In the genomic region with DNA sequence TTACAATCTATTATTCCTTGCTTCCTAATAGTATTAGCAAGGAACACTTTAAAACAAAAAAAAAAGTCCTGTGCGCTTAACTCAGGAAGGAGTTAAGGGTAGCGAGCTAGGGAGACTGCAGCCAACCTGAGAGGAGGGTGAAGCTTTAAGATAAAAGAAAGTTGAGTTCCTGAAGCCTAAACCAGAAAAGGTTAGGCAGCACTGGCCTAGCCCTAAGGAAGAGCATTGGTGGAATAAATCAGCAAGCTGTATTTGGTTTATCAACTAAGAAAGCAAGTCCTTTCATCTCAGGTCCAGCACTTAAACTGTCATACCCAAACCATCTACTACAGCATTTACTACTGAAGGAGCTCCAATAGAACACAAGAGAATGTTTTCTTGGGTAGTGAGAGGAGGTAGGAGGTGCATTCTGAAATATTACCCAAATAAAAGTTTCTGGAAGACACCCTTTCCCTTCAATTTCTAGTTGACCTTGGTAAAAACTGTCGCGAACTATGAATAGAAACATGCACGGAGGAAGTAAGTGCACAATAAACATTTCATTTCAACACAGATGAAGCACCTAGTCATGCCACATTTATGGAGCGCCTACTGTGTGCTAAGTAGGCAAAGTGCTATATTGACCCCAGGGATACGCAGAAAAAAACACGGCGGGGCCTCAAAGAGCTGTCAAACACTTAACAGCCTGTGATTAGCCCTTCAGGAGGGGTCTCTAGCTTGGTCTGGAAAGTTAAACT, we compare ENCODE assay signal across 8 cellular contexts. TPM values are rescaled to one million over a fixed set of nuclear protein-coding genes. Genes with fewer than 3 reads are reported as not detected.
DNase-seq lines count a peak whose midpoint lies in the region; ATAC-seq and TF ChIP-seq lines count a peak whose summit lies in the region.

No MANE protein-coding gene starts in this region.

- ATAC-seq in HG02884 (IDR thresholded peaks at IDR 0.05; ENCODE audit: unreplicated experiment) (peak; percentile 0), body of pancreas (no peak), HG03196 (IDR thresholded peaks at IDR 0.05; ENCODE audit: unreplicated experiment) (no peak)

- no peak overlapping the region for H3K23ac ChIP-seq in mesenchymal stem cell (ENCODE audit: low read length in 2 of 2)

- no peak overlapping the region for H2BK12ac ChIP-seq in mesenchymal stem cell (ENCODE audit: low read length in 2 of 2)

- H4K91ac ChIP-seq in mesenchymal stem cell (ENCODE audit: low read length): no peak overlapping the region

- H2BK120ac ChIP-seq in mesenchymal stem cell (ENCODE audit: low read depth, low read length): no peak overlapping the region

- H3K4me1 ChIP-seq in body of pancreas: peaks cover 19% of the 10 kb centered on the region
- H3K4me1 ChIP-seq in mesenchymal stem cell (ENCODE audit: control insufficient read depth, insufficient read depth, low read depth, low read length): peaks cover 1% of the 10 kb centered on the region

- peak overlapping the region; percentile 86 for H3K4me2 ChIP-seq in mesenchymal stem cell (ENCODE audit: low read length, poor library complexity, severe bottlenecking)

- H3K9me3 ChIP-seq in body of pancreas (no peaks in the 10 kb centered on the region), mesenchymal stem cell (ENCODE audit: control insufficient read depth, low read length) (no peaks in the 10 kb centered on the region)

- peak overlapping the region in 1 of 2 experiments; percentile 73 for H3K4ac ChIP-seq in mesenchymal stem cell (ENCODE audit: low read depth in 1 of 2, low read length in 2 of 2)

- H3K79me1 ChIP-seq in mesenchymal stem cell (replicated peaks; ENCODE audit: low read length, poor library complexity, severe bottlenecking): peaks cover 12% of the 10 kb centered on the region

- H2BK15ac ChIP-seq in mesenchymal stem cell (ENCODE audit: low read depth, poor library complexity, severe bottlenecking): no peak overlapping the region

- peak overlapping the region in 1 of 2 experiments; percentile 18 for H3K14ac ChIP-seq in mesenchymal stem cell (ENCODE audit: low read length in 2 of 2)

- 21 to 23% methylated on average over 9 of the region's 9 CpGs for WGBS in body of pancreas, 2 donors
- WGBS in mesenchymal stem cell: 51% methylated on average over 9 of the region's 9 CpGs

- H3K27me3 ChIP-seq in body of pancreas: no peaks in the 10 kb centered on the region
- no peaks in the 10 kb centered on the region for H3K27me3 ChIP-seq in mesenchymal stem cell (ENCODE audit: control insufficient read depth in 1 of 2, insufficient read depth in 1 of 2, low read length in 2 of 2)

- CTCF ChIA-PET in AG04449 (lab: Yijun Ruan, JAX): interaction anchor here (0.6 to 11.6 kb wide), 6 partner anchors 9 to 623 kb away, joined by 3 to 78 read pairs (median 4); partner anchors contain the start of gene CDC73

- H2AK5ac ChIP-seq in mesenchymal stem cell (ENCODE audit: low read length, severe bottlenecking): no peak overlapping the region

- peak overlapping the region; percentile 97 for H3K9ac ChIP-seq in mesenchymal stem cell (ENCODE audit: low read length)

- H3K27ac ChIP-seq in body of pancreas: peak overlapping the region; percentile 83 to 90 (median 87)
- H3K27ac ChIP-seq in mesenchymal stem cell (ENCODE audit: low read length, poor library complexity, severe bottlenecking): peak overlapping the region; percentile 80

- no peak overlapping the region for H4K8ac ChIP-seq in mesenchymal stem cell (ENCODE audit: low read length)

- no peak overlapping the region for H2BK5ac ChIP-seq in mesenchymal stem cell (ENCODE audit: low read depth, low read length, poor library complexity, severe bottlenecking)

- H3K36me3 ChIP-seq in body of pancreas (replicated peaks in 1 of 2; ENCODE audit: insufficient read depth in 1 of 2, low read depth in 2 of 2): peaks cover 0 to 4% of the 10 kb centered on the region in 2 donors
- peaks cover 10 to 19% of the 10 kb centered on the region in 2 experiments for H3K36me3 ChIP-seq in mesenchymal stem cell (ENCODE audit: control insufficient read depth in 1 of 2, insufficient read depth in 2 of 2, low read depth in 1 of 2, low read length in 2 of 2)

- peak overlapping the region in 1 of 2 experiments; percentile 73 for H3K18ac ChIP-seq in mesenchymal stem cell (ENCODE audit: low read depth in 1 of 2, low read length in 2 of 2)

- DNase-seq in AG04449 (ENCODE audit: low read depth, low spot score): no peak
- no peak for DNase-seq in body of pancreas
- peak; percentile 27 for DNase-seq in mesenchymal stem cell
- DNase-seq in DMS153 (lab: John Stamatoyannopoulos, UW): no peak
- DNase-seq in GF-D8 (lab: John Stamatoyannopoulos, UW): no peak
- no peak for DNase-seq in stimulated activated CD4-positive, alpha-beta T cell treated with anti-CD3 and anti-CD28 coated beads, Interleukin-1b, Interleukin-23, amount 100 ng/mL, for 48 hours

- POLR2A ChIA-PET in AG04449 (lab: Yijun Ruan, JAX): interaction anchor here (0.6 to 2.2 kb wide), 4 partner anchors 12 to 52 kb away, joined by 3 to 24 read pairs (median 12); partner anchors contain the start of genes CDC73, RO60 and UCHL5

- intact Hi-C loops in body of pancreas (cut with DNase I): no loop called here

- TF ChIP-seq POLR2A in body of pancreas (IDR thresholded peaks at IDR 0.05): no peak

- TF ChIP-seq CTCF in AG04449 (IDR thresholded peaks at IDR 0.05; ENCODE audit: insufficient read depth, low read length, missing control alignments) (no peak), body of pancreas (IDR thresholded peaks at IDR 0.05) (no peak)

- H3K4me3 ChIP-seq in AG04449 (ENCODE audit: low read depth, low read length) (peak overlapping the region; percentile 75), body of pancreas (peak overlapping the region; percentile 81 to 85), mesenchymal stem cell (ENCODE audit: insufficient read depth in 1 of 2, low read depth in 1 of 2, low read length in 2 of 2) (peak overlapping the region; percentile 66 to 95)

- H2AFZ ChIP-seq in mesenchymal stem cell (ENCODE audit: low read depth, low read length): peak overlapping the region; percentile 76

RNA-seq across cellular contexts. Expression of gene GLRX2, which starts 1.3 kb away (rescaled TPM):
- total RNA-seq in body of pancreas: 1 to 10 TPM; 1.3 to 2.6 TPM
- 28.8 TPM for polyA plus RNA-seq in mesenchymal stem cell (2013, experiment 1 of 2)
- 29.9 TPM for polyA plus RNA-seq in mesenchymal stem cell (2013, experiment 2 of 2)

RNA-seq across cellular contexts. Expression of gene CDC73, which starts 17.9 kb away (rescaled TPM):
- 10 to 100 TPM; 22.6 to 37.9 TPM for total RNA-seq in body of pancreas
- 24.8 TPM for polyA plus RNA-seq in mesenchymal stem cell (2013, experiment 1 of 2)
- polyA plus RNA-seq in mesenchymal stem cell (2013, experiment 2 of 2): 25.1 TPM

RNA-seq across cellular contexts. Expression of gene RO60, which starts 44.5 kb away (rescaled TPM):
- total RNA-seq in body of pancreas: 10 to 100 TPM; 23.7 to 31.6 TPM
- polyA plus RNA-seq in mesenchymal stem cell (2013, experiment 1 of 2): 31.3 TPM
- 28.6 TPM for polyA plus RNA-seq in mesenchymal stem cell (2013, experiment 2 of 2)

RNA-seq across cellular contexts. Expression of gene UCHL5, which starts 44.8 kb away (rescaled TPM):
- 10 to 100 TPM in 1 of 2 donors, 1 to 10 TPM in 1; 7.6 to 47.5 TPM for total RNA-seq in body of pancreas
- 21.6 TPM for polyA plus RNA-seq in mesenchymal stem cell (2013, experiment 1 of 2)
- 22.2 TPM for polyA plus RNA-seq in mesenchymal stem cell (2013, experiment 2 of 2)
